1 cellular context compared by ENCODE assay signal in genomic region chr22:41826001-41826400, GRCh38.
TF ChIP-seq lines count a peak whose summit lies in the region.

No MANE protein-coding gene starts in this region.

TF ChIP-seq in IMR-90, 13 proteins besides CTCF, POLR2A, EP300 and RAD21:
- TF ChIP-seq CEBPB (IDR thresholded peaks at IDR 0.05; ENCODE audit: low read depth, low read length): no peak
- no peak for TF ChIP-seq BHLHE40 (IDR thresholded peaks at IDR 0.05; ENCODE audit: low read depth, low read length)
- TF ChIP-seq NFE2L2 (IDR thresholded peaks at IDR 0.05; ENCODE audit: low read depth, low read length): no peak
- no peak for TF ChIP-seq SMC3 (IDR thresholded peaks at IDR 0.05; ENCODE audit: low read depth, low read length)
- TF ChIP-seq MAFK (IDR thresholded peaks at IDR 0.05; ENCODE audit: low read depth, low read length): no peak
- TF ChIP-seq RCOR1 (IDR thresholded peaks at IDR 0.05; ENCODE audit: insufficient replicate concordance, low read length): no peak
- no peak for TF ChIP-seq FOS (IDR thresholded peaks at IDR 0.05; ENCODE audit: low read depth, low read length)
- TF ChIP-seq RFX5 (IDR thresholded peaks at IDR 0.05; ENCODE audit: low read depth, low read length): no peak
- TF ChIP-seq USF2 (IDR thresholded peaks at IDR 0.05; ENCODE audit: low read depth, low read length): no peak
- no peak for TF ChIP-seq ELK1 (IDR thresholded peaks at IDR 0.05; ENCODE audit: borderline replicate concordance, low read depth, low read length)
- no peak for TF ChIP-seq MXI1 (IDR thresholded peaks at IDR 0.05; ENCODE audit: borderline replicate concordance, low read depth, low read length)
